In the genomic region with DNA sequence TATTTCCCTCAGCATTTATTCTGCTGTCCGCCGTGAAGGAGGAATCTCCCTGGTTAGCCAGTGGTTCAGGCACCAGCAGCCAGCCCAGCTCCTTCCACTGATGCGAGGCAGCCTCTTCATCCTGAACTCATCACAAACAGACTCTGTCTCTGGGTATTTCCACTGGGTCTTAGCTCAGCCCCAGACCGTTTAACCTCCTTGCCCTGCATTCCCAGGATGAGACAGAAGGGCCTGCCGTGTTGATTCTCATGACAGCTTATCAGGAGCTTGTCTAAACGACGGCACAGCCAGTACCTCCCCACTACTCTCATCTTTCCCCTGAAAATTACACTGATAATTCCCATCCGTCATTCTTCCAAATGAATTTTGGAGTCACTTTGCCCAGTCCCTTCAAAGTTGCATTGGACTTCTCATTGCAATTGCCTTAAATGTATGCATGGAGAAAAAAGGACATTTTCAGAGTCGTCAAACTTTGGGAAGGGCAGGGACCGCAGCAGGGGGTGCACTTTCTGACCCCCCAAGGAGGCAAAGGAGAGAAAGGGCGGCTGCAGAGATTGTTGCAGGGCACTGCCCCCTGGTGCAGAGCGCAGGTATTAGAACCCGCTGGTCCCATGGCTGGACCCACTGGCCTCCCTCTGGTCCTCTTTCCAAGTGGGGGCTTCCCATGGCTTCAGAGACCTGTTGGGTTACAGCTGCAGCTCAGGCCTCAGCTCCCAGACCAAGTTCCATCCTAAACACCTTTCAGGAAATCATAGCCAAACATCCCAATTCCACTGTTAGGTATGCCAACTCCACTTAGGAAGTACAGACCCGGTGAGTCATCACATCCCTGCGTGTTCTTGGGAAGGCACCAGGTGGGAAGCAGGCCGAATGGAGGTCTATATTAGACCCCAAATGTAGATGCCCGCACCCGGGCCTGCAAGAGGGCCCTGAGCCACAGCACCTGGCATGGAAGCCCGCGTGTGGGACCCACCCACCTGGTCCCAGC, we compare ENCODE assay signal across 7 cellular contexts. TPM values are rescaled to one million over a fixed set of nuclear protein-coding genes. Genes with fewer than 3 reads are reported as not detected.
DNase-seq lines count a peak whose midpoint lies in the region; ATAC-seq and TF ChIP-seq lines count a peak whose summit lies in the region.

No MANE protein-coding gene starts in this region.

- TF ChIP-seq CTCF in LNCaP clone FGC (IDR thresholded peaks at IDR 0.05; ENCODE audit: control insufficient read depth, extremely low read depth, insufficient read depth) (peak; percentile 65), choroid plexus epithelial cell (conservative IDR thresholded peaks at IDR 0.05; ENCODE audit: low read depth, low read length) (peak; percentile 81), osteocyte (IDR thresholded peaks at IDR 0.05) (peak; percentile 70)

- DNase-seq in GM03348 (ENCODE audit: low spot score) (peak; percentile 61), LNCaP clone FGC (ENCODE audit: low read depth) (no peak), choroid plexus epithelial cell (ENCODE audit: low read depth) (peak; percentile 31), osteocyte (ENCODE audit: extremely low spot score, unreplicated experiment) (no peak), HuH-7.5 (ENCODE audit: low spot score) (no peak)
- no peak for DNase-seq in stimulated activated CD4-positive, alpha-beta T cell treated with anti-CD3 and anti-CD28 coated beads, Interleukin-12 subunit alpha, Interleukin-12 subunit beta, amount 100 ng/mL, for 4 hours

- no peaks in the 10 kb centered on the region for H3K36me3 Mint-ChIP-seq in osteocyte (ENCODE audit: unreplicated experiment)

- no peaks in the 10 kb centered on the region for H3K9me3 Mint-ChIP-seq in osteocyte (ENCODE audit: unreplicated experiment)

- H3K27ac Mint-ChIP-seq in osteocyte (ENCODE audit: unreplicated experiment) = no peak overlapping the region

- H3K27me3 Mint-ChIP-seq in osteocyte (ENCODE audit: unreplicated experiment) = no peaks in the 10 kb centered on the region

- peaks cover 28% of the 10 kb centered on the region for H3K4me1 Mint-ChIP-seq in osteocyte (ENCODE audit: unreplicated experiment)

- ATAC-seq in HG03442 (IDR thresholded peaks at IDR 0.05; ENCODE audit: unreplicated experiment) = no peak

- no peak overlapping the region for H3K4me3 ChIP-seq in LNCaP clone FGC (ENCODE audit: low read depth, low read length)
- H3K4me3 ChIP-seq in choroid plexus epithelial cell (ENCODE audit: low read depth, low read length) = no peak overlapping the region

- H3K4me3 Mint-ChIP-seq in osteocyte (ENCODE audit: unreplicated experiment) = no peak overlapping the region

RNA-seq across cellular contexts. Expression of gene MEGF6, which starts 3.7 kb away (rescaled TPM):
- 255 and 262 TPM in 2 replicates for total RNA-seq in osteocyte

RNA-seq across cellular contexts. Expression of gene TPRG1L, which starts 9.8 kb away (rescaled TPM):
- total RNA-seq in osteocyte = 49.1 and 49.5 TPM in 2 replicates

RNA-seq across cellular contexts. Expression of gene WRAP73, which starts 34.9 kb away (rescaled TPM):
- 20.1 and 20.5 TPM in 2 replicates for total RNA-seq in osteocyte

RNA-seq across cellular contexts. Expression of gene TP73, which starts 37.3 kb away (rescaled TPM):
- 0.16 and 0.24 TPM in 2 replicates for total RNA-seq in osteocyte

Comparison
In these comparisons a context has a peak if more than half of its experiments do, and no peak if none do; other contexts are left out.
1. DNase-seq: peak in GM03348 (single experiment) and choroid plexus epithelial cell (single experiment); none in LNCaP clone FGC (single experiment), osteocyte (single experiment), stimulated activated CD4-positive, alpha-beta T cell treated with anti-CD3 and anti-CD28 coated beads, Interleukin-12 subunit alpha, Interleukin-12 subunit beta, amount 100 ng/mL, for 4 hours (single experiment) and HuH-7.5 (single experiment).
2. Peak in every context shown above with its lines, with median percentiles within 50 percentile points of each other: CTCF ChIP-seq.